ENCODE assay signal across 8 cellular contexts in the genomic region with DNA sequence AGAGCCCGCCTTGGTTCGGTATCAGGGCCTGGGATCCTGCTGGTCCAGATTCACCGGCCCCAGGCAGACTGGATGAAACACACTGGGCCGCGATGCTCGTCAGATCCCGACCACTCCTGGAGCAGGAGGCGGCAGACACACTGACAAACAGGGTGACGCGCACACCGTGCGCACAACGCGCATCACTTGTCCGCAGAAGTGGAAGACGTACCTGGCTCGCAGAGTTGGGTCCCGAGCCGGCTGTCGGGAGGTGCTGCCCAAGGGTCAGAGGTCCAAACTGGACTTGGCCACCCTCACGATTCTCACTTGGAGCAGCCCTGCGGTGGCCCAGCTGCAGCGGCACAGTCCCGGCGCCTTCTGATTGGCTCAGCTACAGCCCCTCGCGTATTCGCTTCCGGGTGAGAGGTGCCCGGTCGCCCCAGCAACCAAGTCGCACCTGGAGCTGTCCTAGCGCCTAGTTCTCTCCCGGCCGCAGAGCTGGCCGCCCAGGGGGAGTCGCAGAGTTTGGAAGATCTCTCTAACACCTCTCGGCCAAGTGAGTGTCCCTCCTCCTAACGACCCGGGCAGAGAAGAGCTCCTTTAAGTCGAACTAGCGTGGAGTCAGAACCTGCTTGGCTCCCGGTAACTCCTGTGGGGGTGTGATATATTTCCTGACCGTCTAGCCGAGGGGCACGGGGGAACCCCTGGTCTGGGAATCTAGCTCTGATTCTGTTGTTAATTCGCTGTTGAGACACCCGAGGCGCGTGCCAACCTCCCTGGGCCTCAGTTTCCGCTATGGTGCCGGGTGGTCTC. TPM values are rescaled to one million over a fixed set of nuclear protein-coding genes. Genes with fewer than 3 reads are reported as not detected.
DNase-seq lines count a peak whose midpoint lies in the region; ATAC-seq and TF ChIP-seq lines count a peak whose summit lies in the region.

A gene with protein sequence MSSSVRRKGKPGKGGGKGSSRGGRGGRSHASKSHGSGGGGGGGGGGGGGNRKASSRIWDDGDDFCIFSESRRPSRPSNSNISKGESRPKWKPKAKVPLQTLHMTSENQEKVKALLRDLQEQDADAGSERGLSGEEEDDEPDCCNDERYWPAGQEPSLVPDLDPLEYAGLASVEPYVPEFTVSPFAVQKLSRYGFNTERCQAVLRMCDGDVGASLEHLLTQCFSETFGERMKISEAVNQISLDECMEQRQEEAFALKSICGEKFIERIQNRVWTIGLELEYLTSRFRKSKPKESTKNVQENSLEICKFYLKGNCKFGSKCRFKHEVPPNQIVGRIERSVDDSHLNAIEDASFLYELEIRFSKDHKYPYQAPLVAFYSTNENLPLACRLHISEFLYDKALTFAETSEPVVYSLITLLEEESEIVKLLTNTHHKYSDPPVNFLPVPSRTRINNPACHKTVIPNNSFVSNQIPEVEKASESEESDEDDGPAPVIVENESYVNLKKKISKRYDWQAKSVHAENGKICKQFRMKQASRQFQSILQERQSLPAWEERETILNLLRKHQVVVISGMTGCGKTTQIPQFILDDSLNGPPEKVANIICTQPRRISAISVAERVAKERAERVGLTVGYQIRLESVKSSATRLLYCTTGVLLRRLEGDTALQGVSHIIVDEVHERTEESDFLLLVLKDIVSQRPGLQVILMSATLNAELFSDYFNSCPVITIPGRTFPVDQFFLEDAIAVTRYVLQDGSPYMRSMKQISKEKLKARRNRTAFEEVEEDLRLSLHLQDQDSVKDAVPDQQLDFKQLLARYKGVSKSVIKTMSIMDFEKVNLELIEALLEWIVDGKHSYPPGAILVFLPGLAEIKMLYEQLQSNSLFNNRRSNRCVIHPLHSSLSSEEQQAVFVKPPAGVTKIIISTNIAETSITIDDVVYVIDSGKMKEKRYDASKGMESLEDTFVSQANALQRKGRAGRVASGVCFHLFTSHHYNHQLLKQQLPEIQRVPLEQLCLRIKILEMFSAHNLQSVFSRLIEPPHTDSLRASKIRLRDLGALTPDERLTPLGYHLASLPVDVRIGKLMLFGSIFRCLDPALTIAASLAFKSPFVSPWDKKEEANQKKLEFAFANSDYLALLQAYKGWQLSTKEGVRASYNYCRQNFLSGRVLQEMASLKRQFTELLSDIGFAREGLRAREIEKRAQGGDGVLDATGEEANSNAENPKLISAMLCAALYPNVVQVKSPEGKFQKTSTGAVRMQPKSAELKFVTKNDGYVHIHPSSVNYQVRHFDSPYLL (N-terminal part only) (minus strand): TSS at position 359 of the 792 bp plus-strand sequence. CDS start 7,529 bp downstream, outside the sequence.
Gene MORN2 (plus strand): TSS at position 401 of the 792 bp plus-strand sequence.

- peaks cover 12% of the 10 kb centered on the region for H3K9me3 Mint-ChIP-seq in CD8-positive, alpha-beta T cell
- H3K9me3 Mint-ChIP-seq in activated CD8-positive, alpha-beta T cell treated with anti-CD3 and anti-CD28 coated beads for 36 hours, result peaks cover 10% of the 10 kb centered on the region

- peak; percentile 91 for ATAC-seq in CD8-positive, alpha-beta T cell
- ATAC-seq in GM19438 (IDR thresholded peaks at IDR 0.05; ENCODE audit: low read depth, unreplicated experiment) (peak; percentile 100), HG03565 (IDR thresholded peaks at IDR 0.05; ENCODE audit: unreplicated experiment) (peak; percentile 98)
- ATAC-seq in activated CD8-positive, alpha-beta T cell treated with anti-CD3 and anti-CD28 coated beads for 36 hours, result peak; percentile 98

- DNase-seq in CD8-positive, alpha-beta T cell, result peak; percentile 61 to 86 (median 75)
- peak; percentile 56 for DNase-seq in NCI-H748 treated with DMSO at 0.1 percent for 48 hours (lab: John Stamatoyannopoulos, UW)
- peak; percentile 87 for DNase-seq in activated CD8-positive, alpha-beta T cell treated with anti-CD3 and anti-CD28 coated beads for 36 hours
- DNase-seq in effector CD8-positive, alpha-beta T cell (lab: John Stamatoyannopoulos, UW), result peak; percentile 57
- peak; percentile 86 for DNase-seq in medulla oblongata (ENCODE audit: extremely low spot score)
- peak; percentile 53 to 69 (median 64) for DNase-seq in stimulated activated CD4-positive, alpha-beta T cell treated with anti-CD3 and anti-CD28 coated beads, TNF-alpha, amount 100 ng/mL, for 4 hours (ENCODE audit: low read depth in 3 of 3)

- POLR2A ChIA-PET in CD8-positive, alpha-beta T cell (lab: Charles Lee), result interaction anchor here (1.4 to 1.9 kb wide), 3 partner anchors 124 to 339 kb away, joined by 3 to 14 read pairs (median 3); partner anchors contain the start of gene SRSF7
- POLR2A ChIA-PET in activated CD8-positive, alpha-beta T cell treated with anti-CD3 and anti-CD28 coated beads for 36 hours (lab: Charles Lee), result interaction anchor here (0.7 to 1.3 kb wide), 3 partner anchors 71 to 129 kb away, joined by 3 to 4 read pairs (median 3); partner anchors contain the start of gene SRSF7

- no peaks in the 10 kb centered on the region for H3K36me3 ChIP-seq in CD8-positive, alpha-beta T cell (ENCODE audit: insufficient read depth, low read length)

- no peaks in the 10 kb centered on the region for H3K9me3 ChIP-seq in CD8-positive, alpha-beta T cell (ENCODE audit: low read length)

- intact Hi-C loops in CD8-positive, alpha-beta T cell (cut with DNase I, micrococcal nuclease), result loop anchor here (1.0 to 5.0 kb wide), 4 partner anchors 97 to 249 kb away; partner anchors contain the start of genes GEMIN6 (in 1 of the 2) and SOS1 (in 1 of the 2)
- intact Hi-C loops in activated CD8-positive, alpha-beta T cell treated with anti-CD3 and anti-CD28 coated beads for 36 hours (cut with micrococcal nuclease), result no loop called here

- H3K27me3 Mint-ChIP-seq in CD8-positive, alpha-beta T cell (ENCODE audit: low read depth), result no peaks in the 10 kb centered on the region
- H3K27me3 Mint-ChIP-seq in activated CD8-positive, alpha-beta T cell treated with anti-CD3 and anti-CD28 coated beads for 36 hours, result no peaks in the 10 kb centered on the region

- no peak for TF ChIP-seq CTCF in CD8-positive, alpha-beta T cell (IDR thresholded peaks at IDR 0.05)
- TF ChIP-seq CTCF in activated CD8-positive, alpha-beta T cell treated with anti-CD3 and anti-CD28 coated beads for 36 hours (IDR thresholded peaks at IDR 0.05), result no peak

- H3K27ac ChIP-seq in CD8-positive, alpha-beta T cell (ENCODE audit: low read depth, low read length), result peak within 1 kb of the TSS; percentile 89

- peaks cover 17% of the 10 kb centered on the region for H3K36me3 Mint-ChIP-seq in CD8-positive, alpha-beta T cell
- H3K36me3 Mint-ChIP-seq in activated CD8-positive, alpha-beta T cell treated with anti-CD3 and anti-CD28 coated beads for 36 hours (ENCODE audit: low read depth), result peaks cover 10% of the 10 kb centered on the region

- peaks cover 13% of the 10 kb centered on the region for H3K4me1 ChIP-seq in CD8-positive, alpha-beta T cell (ENCODE audit: insufficient read depth, low read length)

- H3K4me3 Mint-ChIP-seq in CD8-positive, alpha-beta T cell, result peak within 1 kb of the TSS; percentile 92
- H3K4me3 Mint-ChIP-seq in activated CD8-positive, alpha-beta T cell treated with anti-CD3 and anti-CD28 coated beads for 36 hours, result peak within 1 kb of the TSS; percentile 99

- H3K4me1 Mint-ChIP-seq in CD8-positive, alpha-beta T cell (ENCODE audit: low read depth), result peaks cover 42% of the 10 kb centered on the region
- H3K4me1 Mint-ChIP-seq in activated CD8-positive, alpha-beta T cell treated with anti-CD3 and anti-CD28 coated beads for 36 hours (ENCODE audit: low read depth), result peaks cover 16% of the 10 kb centered on the region

- H3K27me3 ChIP-seq in CD8-positive, alpha-beta T cell (ENCODE audit: insufficient read depth, low read length), result no peaks in the 10 kb centered on the region

- CTCF ChIA-PET in CD8-positive, alpha-beta T cell (lab: Charles Lee), result interaction anchor here (1.3 kb wide), 1 partner anchor 294 kb away, joined by 4 read pairs; no protein-coding TSS in a partner anchor
- CTCF ChIA-PET in activated CD8-positive, alpha-beta T cell treated with anti-CD3 and anti-CD28 coated beads for 36 hours (lab: Charles Lee), result no interaction called here

- H3K4me3 ChIP-seq in CD8-positive, alpha-beta T cell (ENCODE audit: low read depth, low read length), result peak within 1 kb of the TSS; percentile 97

- peak within 1 kb of the TSS; percentile 92 for H3K27ac Mint-ChIP-seq in CD8-positive, alpha-beta T cell
- peak within 1 kb of the TSS; percentile 93 for H3K27ac Mint-ChIP-seq in activated CD8-positive, alpha-beta T cell treated with anti-CD3 and anti-CD28 coated beads for 36 hours

RNA-seq across cellular contexts. Expression of the first gene that starts in this region (rescaled TPM):
- total RNA-seq in CD8-positive, alpha-beta T cell, result 10 to 100 TPM; 19.7 to 20.1 TPM
- 10 to 100 TPM; 12.9 to 15.2 TPM for total RNA-seq in activated CD8-positive, alpha-beta T cell treated with anti-CD3 and anti-CD28 coated beads for 36 hours

RNA-seq across cellular contexts. Expression of gene MORN2, which starts in this region (rescaled TPM):
- total RNA-seq in CD8-positive, alpha-beta T cell, result 1 to 10 TPM; 5.7 to 6.8 TPM
- 1 to 10 TPM; 5.0 to 6.6 TPM for total RNA-seq in activated CD8-positive, alpha-beta T cell treated with anti-CD3 and anti-CD28 coated beads for 36 hours

Comparison
In these comparisons a context has a peak if more than half of its experiments do, and no peak if none do; other contexts are left out.
1. Peak in every context shown above with its lines: DNase-seq, ATAC-seq, H3K4me3 ChIP-seq and H3K27ac ChIP-seq.